ENCODE assay signal across 8 cellular contexts in genomic region chr16:57994778-57995177, GRCh38. TPM values are rescaled to one million over a fixed set of nuclear protein-coding genes. Genes with fewer than 3 reads are reported as not detected.
DNase-seq lines count a peak whose midpoint lies in the region; ATAC-seq and TF ChIP-seq lines count a peak whose summit lies in the region.

No MANE protein-coding gene starts in this region.

- peaks cover 25% of the 10 kb centered on the region for H3K27me3 Mint-ChIP-seq in GM23338 (ENCODE audit: insufficient read depth, low read depth, poor library complexity)
- no peaks in the 10 kb centered on the region for H3K27me3 Mint-ChIP-seq in activated CD8-positive, alpha-beta T cell treated with anti-CD3 and anti-CD28 coated beads, Interleukin-2, amount 10 ng/mL, durations not matched to agents 7 days and 5 days (ENCODE audit: low read depth)

- POLR2A ChIA-PET in activated CD8-positive, alpha-beta T cell treated with anti-CD3 and anti-CD28 coated beads, Interleukin-2, amount 10 ng/mL, durations not matched to agents 7 days and 5 days (lab: Charles Lee) = no interaction called here

- H3K4me3 Mint-ChIP-seq in GM23338 = no peak overlapping the region
- H3K4me3 Mint-ChIP-seq in activated CD8-positive, alpha-beta T cell treated with anti-CD3 and anti-CD28 coated beads, Interleukin-2, amount 10 ng/mL, durations not matched to agents 7 days and 5 days = peak overlapping the region; percentile 1

- H3K9me3 ChIP-seq in cardiac muscle cell (ENCODE audit: low read depth) = no peaks in the 10 kb centered on the region

- DNase-seq in Daoy (ENCODE audit: low read depth) = peak; percentile 67
- DNase-seq in GM23338 (ENCODE audit: low spot score) = peak; percentile 68
- DNase-seq in NCI-H460 (ENCODE audit: extremely low read depth, low read depth) = peak; percentile 58
- peak; percentile 74 for DNase-seq in activated CD8-positive, alpha-beta T cell treated with anti-CD3 and anti-CD28 coated beads, Interleukin-2, amount 10 ng/mL, durations not matched to agents 7 days and 5 days
- peak; percentile 54 to 56 for DNase-seq in cardiac muscle cell (ENCODE audit: low read depth in 1 of 2, low spot score in 1 of 2)
- DNase-seq in stimulated activated naive CD8-positive, alpha-beta T cell treated with anti-CD3 and anti-CD28 coated beads, Interleukin-15, Interleukin-2, amounts not matched to agents 100 U/mL and 50 U/mL, for 24 hours = peak; percentile 45
- no peak for DNase-seq in activated CD4-positive, CD25-positive, alpha-beta regulatory T cell treated with anti-CD3 and anti-CD28 coated beads, Interleukin-2, amount 50 U/mL, for 72 hours

- H3K36me3 ChIP-seq in GM23338 (ENCODE audit: insufficient read depth) (no peaks in the 10 kb centered on the region), cardiac muscle cell (peaks cover 8% of the 10 kb centered on the region)

- H3K4me1 Mint-ChIP-seq in GM23338 = peaks cover 28% of the 10 kb centered on the region
- H3K4me1 Mint-ChIP-seq in activated CD8-positive, alpha-beta T cell treated with anti-CD3 and anti-CD28 coated beads, Interleukin-2, amount 10 ng/mL, durations not matched to agents 7 days and 5 days (ENCODE audit: low read depth) = peaks cover 45% of the 10 kb centered on the region

- peaks cover 6% of the 10 kb centered on the region; the same call in 2 of the 3 replicates for H3K36me3 Mint-ChIP-seq in GM23338 (ENCODE audit: low read depth)
- peaks cover 35% of the 10 kb centered on the region for H3K36me3 Mint-ChIP-seq in activated CD8-positive, alpha-beta T cell treated with anti-CD3 and anti-CD28 coated beads, Interleukin-2, amount 10 ng/mL, durations not matched to agents 7 days and 5 days (ENCODE audit: low read depth)

- peaks cover 7% of the 10 kb centered on the region for H3K4me1 ChIP-seq in GM23338 (ENCODE audit: insufficient read depth)
- peaks cover 11% of the 10 kb centered on the region for H3K4me1 ChIP-seq in cardiac muscle cell (ENCODE audit: low read depth)

- TF ChIP-seq POLR2A in GM18505 (IDR thresholded peaks at IDR 0.05; ENCODE audit: borderline replicate concordance, extremely low read depth, insufficient read depth, insufficient read length) = no peak

- H3K9me3 Mint-ChIP-seq in GM23338 = no peaks in the 10 kb centered on the region
- H3K9me3 Mint-ChIP-seq in activated CD8-positive, alpha-beta T cell treated with anti-CD3 and anti-CD28 coated beads, Interleukin-2, amount 10 ng/mL, durations not matched to agents 7 days and 5 days (ENCODE audit: insufficient read depth) = no peaks in the 10 kb centered on the region

- H3K4me2 ChIP-seq in GM23338 = no peak overlapping the region

- no peaks in the 10 kb centered on the region for H3K27me3 ChIP-seq in GM23338 (ENCODE audit: insufficient read depth)
- H3K27me3 ChIP-seq in cardiac muscle cell = no peaks in the 10 kb centered on the region

- H4K20me1 ChIP-seq in GM23338 (replicated peaks; ENCODE audit: insufficient read depth) = no peaks in the 10 kb centered on the region

- CTCF ChIA-PET in activated CD8-positive, alpha-beta T cell treated with anti-CD3 and anti-CD28 coated beads, Interleukin-2, amount 10 ng/mL, durations not matched to agents 7 days and 5 days (lab: Charles Lee) = no interaction called here

- H3F3A ChIP-seq in GM23338 (replicated peaks; ENCODE audit: low read depth) = peaks cover 5% of the 10 kb centered on the region

- TF ChIP-seq CTCF in GM23338 (conservative IDR thresholded peaks at IDR 0.05; ENCODE audit: low read depth in 2 of 2) = peak; percentile 43 to 60
- TF ChIP-seq CTCF in cardiac muscle cell (IDR thresholded peaks at IDR 0.05; ENCODE audit: low read depth, low read length) = peak; percentile 42

- H3K4me3 ChIP-seq in GM23338 (no peak overlapping the region), cardiac muscle cell (no peak overlapping the region)

- H3K27ac ChIP-seq in GM23338 (ENCODE audit: low read depth) (no peak overlapping the region), cardiac muscle cell (no peak overlapping the region)

- H3K9me2 ChIP-seq in GM23338 (ENCODE audit: insufficient read depth) = no peaks in the 10 kb centered on the region

- peak; percentile 54 for ATAC-seq in GM23338
- peak; percentile 21 for ATAC-seq in activated CD8-positive, alpha-beta T cell treated with anti-CD3 and anti-CD28 coated beads, Interleukin-2, amount 10 ng/mL, durations not matched to agents 7 days and 5 days
- ATAC-seq in stimulated activated naive CD8-positive, alpha-beta T cell treated with anti-CD3 and anti-CD28 coated beads, Interleukin-15, Interleukin-2, amounts not matched to agents 100 U/mL and 50 U/mL, for 24 hours = no peak
- no peak for ATAC-seq in GM18505 (IDR thresholded peaks at IDR 0.05; ENCODE audit: unreplicated experiment)

- H3K27ac Mint-ChIP-seq in GM23338 = no peak overlapping the region
- peak overlapping the region; percentile 63 for H3K27ac Mint-ChIP-seq in activated CD8-positive, alpha-beta T cell treated with anti-CD3 and anti-CD28 coated beads, Interleukin-2, amount 10 ng/mL, durations not matched to agents 7 days and 5 days

- H2AFZ ChIP-seq in GM23338 = no peak overlapping the region

- no peaks in the 10 kb centered on the region for H3K79me2 ChIP-seq in GM23338 (replicated peaks; ENCODE audit: insufficient read depth)

TF ChIP-seq in GM23338, 12 proteins besides CTCF, POLR2A, EP300 and RAD21 (continues in another document):
- TF ChIP-seq POLR2AphosphoS5 (IDR thresholded peaks at IDR 0.05; ENCODE audit: low read depth) (no peak), CREB1 (CRISPR knock-in tag; IDR thresholded peaks at IDR 0.05; ENCODE audit: low read depth) (no peak), ETS1 (IDR thresholded peaks at IDR 0.05) (no peak), JUNB (IDR thresholded peaks at IDR 0.05; ENCODE audit: unreplicated experiment) (no peak), EZH2 (IDR thresholded peaks at IDR 0.05; ENCODE audit: low read depth, unreplicated experiment) (no peak), EZH2phosphoT487 (IDR thresholded peaks at IDR 0.05; ENCODE audit: unreplicated experiment) (no peak), NANOG (IDR thresholded peaks at IDR 0.05; ENCODE audit: borderline replicate concordance) (no peak)

RNA-seq across cellular contexts. Expression of gene ZNF319, which starts 5.7 kb away (rescaled TPM):
- total RNA-seq in Daoy (2014; rRNA removed; shearing (Covaris generic)) = 1.1 and 1.7 TPM in 2 replicates
- 4.3 and 10.0 TPM in 2 replicates for total RNA-seq in GM23338 (2014; rRNA removed; shearing (Covaris generic))
- polyA plus RNA-seq in GM23338 (2016; fragmentation: Nextera tagmentation; extraction: Ambion mirVana) (1.4 and 1.7 TPM in 2 replicates), cardiac muscle cell (12.3 and 13.3 TPM in 2 replicates)
- total RNA-seq in NCI-H460 (2014; rRNA removed; shearing (Covaris generic)) = 5.9 and 7.6 TPM in 2 replicates
- polyA plus RNA-seq in NCI-H460 (2014; cell fraction: nucleus; rRNA removed) = 6.2 and 6.7 TPM in 2 replicates
- total RNA-seq in activated CD8-positive, alpha-beta T cell treated with anti-CD3 and anti-CD28 coated beads, Interleukin-2, amount 10 ng/mL, durations not matched to agents 7 days and 5 days = 10 to 100 TPM; 16.6 to 17.0 TPM
- 11.6 and 12.4 TPM in 2 replicates for total RNA-seq in cardiac muscle cell

RNA-seq across cellular contexts. Expression of gene USB1, which starts 6.4 kb away (rescaled TPM):
- total RNA-seq in Daoy (2014; rRNA removed; shearing (Covaris generic)) = 6.1 and 15.4 TPM in 2 replicates
- total RNA-seq in GM23338 (2014; rRNA removed; shearing (Covaris generic)) = 102 and 118 TPM in 2 replicates
- polyA plus RNA-seq in GM23338 (2016; fragmentation: Nextera tagmentation; extraction: Ambion mirVana) (67.1 and 79.6 TPM in 2 replicates), cardiac muscle cell (40.2 and 60.8 TPM in 2 replicates)
- 14.2 and 17.5 TPM in 2 replicates for total RNA-seq in NCI-H460 (2014; rRNA removed; shearing (Covaris generic))
- polyA plus RNA-seq in NCI-H460 (2014; cell fraction: nucleus; rRNA removed) = 32.8 and 51.6 TPM in 2 replicates
- total RNA-seq in activated CD8-positive, alpha-beta T cell treated with anti-CD3 and anti-CD28 coated beads, Interleukin-2, amount 10 ng/mL, durations not matched to agents 7 days and 5 days = 10 to 100 TPM; 67.0 to 68.6 TPM
- 41.4 and 48.3 TPM in 2 replicates for total RNA-seq in cardiac muscle cell

RNA-seq across cellular contexts. Expression of gene CNGB1, which starts 23.9 kb away (rescaled TPM):
- under 0.01 TPM in 1 of 2 replicates, not detected in the other for total RNA-seq in Daoy (2014; rRNA removed; shearing (Covaris generic))
- total RNA-seq in GM23338 (2014; rRNA removed; shearing (Covaris generic)) = not detected in 2 replicates
- polyA plus RNA-seq in GM23338 (2016; fragmentation: Nextera tagmentation; extraction: Ambion mirVana) = not detected in 2 replicates
- total RNA-seq in NCI-H460 (2014; rRNA removed; shearing (Covaris generic)) = not detected in 2 replicates
- not detected in 2 replicates for polyA plus RNA-seq in NCI-H460 (2014; cell fraction: nucleus; rRNA removed)
- not detected for total RNA-seq in activated CD8-positive, alpha-beta T cell treated with anti-CD3 and anti-CD28 coated beads, Interleukin-2, amount 10 ng/mL, durations not matched to agents 7 days and 5 days
- total RNA-seq in cardiac muscle cell = not detected in 2 replicates
- polyA plus RNA-seq in cardiac muscle cell = not detected in 2 replicates

RNA-seq across cellular contexts. Expression of gene MMP15, which starts 30.8 kb away (rescaled TPM):
- total RNA-seq in Daoy (2014; rRNA removed; shearing (Covaris generic)) = 1.5 and 3.4 TPM in 2 replicates
- 72.4 and 79.1 TPM in 2 replicates for total RNA-seq in GM23338 (2014; rRNA removed; shearing (Covaris generic))
- polyA plus RNA-seq in GM23338 (2016; fragmentation: Nextera tagmentation; extraction: Ambion mirVana) (10.9 and 11.5 TPM in 2 replicates), cardiac muscle cell (317 and 388 TPM in 2 replicates)
- 4.0 and 4.8 TPM in 2 replicates for total RNA-seq in NCI-H460 (2014; rRNA removed; shearing (Covaris generic))
- polyA plus RNA-seq in NCI-H460 (2014; cell fraction: nucleus; rRNA removed) = 11.8 and 11.9 TPM in 2 replicates
- total RNA-seq in activated CD8-positive, alpha-beta T cell treated with anti-CD3 and anti-CD28 coated beads, Interleukin-2, amount 10 ng/mL, durations not matched to agents 7 days and 5 days = under 1 TPM; 0.50 to 0.61 TPM
- 391 and 473 TPM in 2 replicates for total RNA-seq in cardiac muscle cell

Comparison
In these comparisons a context has a peak if more than half of its experiments do, and no peak if none do; other contexts are left out.
1. ATAC-seq: peak in GM23338 (single experiment) and activated CD8-positive, alpha-beta T cell treated with anti-CD3 and anti-CD28 coated beads, Interleukin-2, amount 10 ng/mL, durations not matched to agents 7 days and 5 days (single experiment); none in stimulated activated naive CD8-positive, alpha-beta T cell treated with anti-CD3 and anti-CD28 coated beads, Interleukin-15, Interleukin-2, amounts not matched to agents 100 U/mL and 50 U/mL, for 24 hours (single experiment) and GM18505 (single experiment).